Comparison of ENCODE assay signal across 10 cellular contexts in genomic region chrX:66163849-66164401, GRCh38. TPM values are rescaled to one million over a fixed set of nuclear protein-coding genes. Genes with fewer than 3 reads are reported as not detected.
DNase-seq lines count a peak whose midpoint lies in the region; ATAC-seq and TF ChIP-seq lines count a peak whose summit lies in the region.
"Had no signal": no experiment of that assay in that cellular context is flagged by ENCODE, and none has a peak within 500 bp of the region (broad histone marks: within the 10 kb centered on the region; RNA-seq: fewer than 3 reads in every experiment).

Gene HEPH (plus strand): TSS chrX:66164247. CDS start chrX:66170571, 6,324 bp downstream.

- DNase-seq in adrenal gland (peak in 6 of 7 donors; percentile 19 to 50 (median 32)), inferior parietal cortex (ENCODE audit: extremely low spot score) (peak; percentile 1), type B pancreatic cell (ENCODE audit: extremely low spot score, unreplicated experiment) (no peak), DMS53 (lab: John Stamatoyannopoulos, UW) (no peak)
- no peak for DNase-seq in activated CD4-positive, alpha-beta T cell treated with anti-CD3 and anti-CD28 coated beads for 4 hours
- DNase-seq: stimulated activated CD4-positive, alpha-beta T cell treated with anti-CD3 and anti-CD28 coated beads, Interleukin-4, amount 100 ng/mL, for 1 hour had no signal

- ATAC-seq in GM21786 (IDR thresholded peaks at IDR 0.05; ENCODE audit: unreplicated experiment), result peak; percentile 68
- no peak for ATAC-seq in HG03521 (IDR thresholded peaks at IDR 0.05; ENCODE audit: unreplicated experiment)
- ATAC-seq in GM18517 (IDR thresholded peaks at IDR 0.05; ENCODE audit: unreplicated experiment), result no peak

- H3K9me3 Mint-ChIP-seq in type B pancreatic cell, result no peaks in the 10 kb centered on the region
- H3K9me3 Mint-ChIP-seq: activated naive CD4-positive, alpha-beta T cell treated with anti-CD3 and anti-CD28 coated beads, Interleukin-2, amount 50 U/mL, for 24 hours had no signal

- H3K9me3 ChIP-seq in adrenal gland (replicated peaks in 1 of 3), result no peaks in the 10 kb centered on the region

- H3K4me3 Mint-ChIP-seq in type B pancreatic cell, result peak within 1 kb of the TSS; percentile 89
- H3K4me3 Mint-ChIP-seq: activated naive CD4-positive, alpha-beta T cell treated with anti-CD3 and anti-CD28 coated beads, Interleukin-2, amount 50 U/mL, for 24 hours had no signal

- no peaks in the 10 kb centered on the region for H3K36me3 Mint-ChIP-seq in type B pancreatic cell
- H3K36me3 Mint-ChIP-seq: activated naive CD4-positive, alpha-beta T cell treated with anti-CD3 and anti-CD28 coated beads, Interleukin-2, amount 50 U/mL, for 24 hours had no signal

- H3K27me3 ChIP-seq in adrenal gland, result no peaks in the 10 kb centered on the region

- H3K36me3 ChIP-seq in adrenal gland (replicated peaks in 1 of 2), result no peaks in the 10 kb centered on the region

- no peaks in the 10 kb centered on the region for H3K27me3 Mint-ChIP-seq in type B pancreatic cell
- H3K27me3 Mint-ChIP-seq: activated naive CD4-positive, alpha-beta T cell treated with anti-CD3 and anti-CD28 coated beads, Interleukin-2, amount 50 U/mL, for 24 hours had no signal

- H3K4me3 ChIP-seq in adrenal gland, result peak within 1 kb of the TSS in 2 of 4 donors; percentile 3 to 62

- no peaks in the 10 kb centered on the region for H3K4me1 ChIP-seq in adrenal gland (replicated peaks in 1 of 2)

- TF ChIP-seq POLR2A in adrenal gland (IDR thresholded peaks at IDR 0.05), result no peak

- TF ChIP-seq CTCF in adrenal gland (IDR thresholded peaks at IDR 0.05) (no peak), type B pancreatic cell (conservative IDR thresholded peaks at IDR 0.05) (no peak)

- no peaks in the 10 kb centered on the region for H3K4me1 Mint-ChIP-seq in type B pancreatic cell (ENCODE audit: unreplicated experiment)
- H3K4me1 Mint-ChIP-seq: activated naive CD4-positive, alpha-beta T cell treated with anti-CD3 and anti-CD28 coated beads, Interleukin-2, amount 50 U/mL, for 24 hours had no signal

- intact Hi-C loops in adrenal gland (cut with DNase I), result no loop called here

- 17 to 49% (median 35%) methylated on average over 2 to 3 of the region's 3 CpGs for WGBS in adrenal gland, 4 donors

- H3K27ac Mint-ChIP-seq in type B pancreatic cell, result peak within 1 kb of the TSS; percentile 62
- H3K27ac Mint-ChIP-seq: activated naive CD4-positive, alpha-beta T cell treated with anti-CD3 and anti-CD28 coated beads, Interleukin-2, amount 50 U/mL, for 24 hours had no signal

- H3K27ac ChIP-seq in adrenal gland, result peak within 1 kb of the TSS in 2 of 5 donors; percentile 58 to 76

RNA-seq across cellular contexts. Expression of gene HEPH, which starts in this region (rescaled TPM):
- 100 to 1,000 TPM in 1 of 8 donors, 10 to 100 TPM in 7; 27.7 to 111 (median 56.3) TPM for total RNA-seq in adrenal gland
- 10 to 100 TPM; 12.3 to 33.5 (median 14.9) TPM for polyA plus RNA-seq in adrenal gland
- 28.6 and 41.4 TPM in 2 replicates for total RNA-seq in type B pancreatic cell (ENCODE audit: low replicate concordance)

Comparison
In these comparisons a context has a peak if more than half of its experiments do, and no peak if none do; other contexts are left out.
1. DNase-seq: peak in adrenal gland (6 of 7) and inferior parietal cortex (single experiment); none in type B pancreatic cell (single experiment), DMS53 (single experiment) and activated CD4-positive, alpha-beta T cell treated with anti-CD3 and anti-CD28 coated beads for 4 hours (0 of 2).